ENCODE assay signal across 1 cellular context in genomic region chr5:15951550-15951949, GRCh38.
TF ChIP-seq lines count a peak whose summit lies in the region.

No MANE protein-coding gene starts in this region.

TF ChIP-seq in liver, 16 proteins besides CTCF, POLR2A, EP300 and RAD21 (continued from another document):
- peak; percentile 49 for TF ChIP-seq FOXA2 (IDR thresholded peaks at IDR 0.05)
- peak in 1 of 2 donors; percentile 52 for TF ChIP-seq GABPA (IDR thresholded peaks at IDR 0.05 in 1 of 2, conservative IDR thresholded peaks at IDR 0.05 in 1 of 2)
- TF ChIP-seq MAX (IDR thresholded peaks at IDR 0.05), result peak; percentile 32
- TF ChIP-seq TAF1 (conservative IDR thresholded peaks at IDR 0.05), result no peak
TF ChIP-seq in liver: peak in this region for 8.
